In the genomic region with DNA sequence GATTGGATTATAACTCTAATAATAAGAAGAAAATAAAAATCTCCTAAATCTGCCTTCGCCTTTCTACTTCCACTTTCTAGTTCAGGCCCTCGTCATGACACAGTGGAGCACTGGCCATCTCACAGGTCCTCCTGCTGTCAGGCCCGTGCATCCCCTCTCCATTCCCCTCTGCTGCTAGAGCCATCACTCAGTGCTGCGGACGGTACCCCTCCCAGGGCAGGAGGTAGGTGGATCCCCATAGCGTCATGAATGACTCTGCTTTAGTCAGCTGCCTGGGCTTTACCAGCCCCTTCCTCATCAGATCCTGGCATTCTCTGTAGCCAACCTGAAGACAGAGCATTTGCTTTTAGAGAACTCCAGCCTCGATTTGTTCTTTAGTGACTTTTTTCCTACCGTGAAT, we compare ENCODE assay signal across 24 cellular contexts. TPM values are rescaled to one million over a fixed set of nuclear protein-coding genes. Genes with fewer than 3 reads are reported as not detected.
DNase-seq lines count a peak whose midpoint lies in the region; ATAC-seq, FAIRE-seq and TF ChIP-seq lines count a peak whose summit lies in the region.
"Had no signal": no experiment of that assay in that cellular context is flagged by ENCODE, and none has a peak within 500 bp of the region (broad histone marks: within the 10 kb centered on the region; RNA-seq: fewer than 3 reads in every experiment).

No MANE protein-coding gene starts in this region.

- no peaks in the 10 kb centered on the region for H3K9me3 Mint-ChIP-seq in T-helper 1 cell treated with Interleukin-12 subunit alpha and Interleukin-12 subunit beta and Interleukin-4 antibody, amounts not matched to agents 30 μg/mL and 1 μg/mL, for 36 hours
- no peaks in the 10 kb centered on the region for H3K9me3 Mint-ChIP-seq in activated naive CD4-positive, alpha-beta T cell treated with anti-CD3 and anti-CD28 coated beads, Interleukin-2, amount 50 U/mL, for 72 hours
- H3K9me3 Mint-ChIP-seq: stimulated activated naive CD8-positive, alpha-beta T cell treated with anti-CD3 and anti-CD28 coated beads, Interleukin-15, Interleukin-2, amounts not matched to agents 100 ng/mL and 50 ng/mL, for 24 hours had no signal

- H3K36me3 ChIP-seq in HepG2 (replicated peaks in 1 of 2; ENCODE audit: control insufficient read depth in 1 of 2, insufficient read depth in 2 of 2, low read length in 2 of 2) (no peaks in the 10 kb centered on the region), right lobe of liver (no peaks in the 10 kb centered on the region)
- H3K36me3 ChIP-seq: lower lobe of right lung, neural progenitor cell, prostate gland, tibial artery had no signal

- no peak for TF ChIP-seq RAD21 in HepG2 (CRISPR knock-in tag; IDR thresholded peaks at IDR 0.05)

- DNase-seq in T-helper 1 cell: no peak
- no peak for DNase-seq in HepG2 (ENCODE audit: low spot score)
- DNase-seq in right lobe of liver: no peak
- DNase-seq in activated naive CD4-positive, alpha-beta T cell treated with anti-CD3 and anti-CD28 coated beads, Interleukin-2, amount 50 U/mL, for 72 hours (ENCODE audit: low spot score in 2 of 2): peak in 1 of 2 donors; percentile 33
- DNase-seq in stimulated activated CD4-positive, alpha-beta T cell treated with anti-CD3 and anti-CD28 coated beads, Interleukin-4, amount 100 ng/mL, for 24 hours: peak; percentile 42
- DNase-seq: cortex of kidney, DMS79, kidney, lower lobe of right lung, NCI-H1092, NCI-H2029 treated with DMSO at 0.1 percent for 48 hours, NCI-H345, PC-9, SHP77 treated with DMSO at 0.1 percent for 48 hours, SW 1271, tibial artery had no signal

- H3K36me3 Mint-ChIP-seq in T-helper 1 cell treated with Interleukin-12 subunit alpha and Interleukin-12 subunit beta and Interleukin-4 antibody, amounts not matched to agents 30 μg/mL and 1 μg/mL, for 36 hours (ENCODE audit: low read depth): peaks cover 2% of the 10 kb centered on the region
- H3K36me3 Mint-ChIP-seq in activated naive CD4-positive, alpha-beta T cell treated with anti-CD3 and anti-CD28 coated beads, Interleukin-2, amount 50 U/mL, for 72 hours: no peaks in the 10 kb centered on the region
- H3K36me3 Mint-ChIP-seq: neural progenitor cell had no signal

- H3K9me3 ChIP-seq in HepG2 (ENCODE audit: low read length) (no peaks in the 10 kb centered on the region), right lobe of liver (no peaks in the 10 kb centered on the region)
- H3K9me3 ChIP-seq: lower lobe of right lung, prostate gland, tibial artery had no signal

- ATAC-seq in HepG2: no peak
- no peak for ATAC-seq in right lobe of liver
- peak; percentile 71 to 94 for ATAC-seq in activated naive CD4-positive, alpha-beta T cell treated with anti-CD3 and anti-CD28 coated beads, Interleukin-2, amount 50 U/mL, for 72 hours
- no peak for ATAC-seq in GM21381 (IDR thresholded peaks at IDR 0.05; ENCODE audit: unreplicated experiment)
- ATAC-seq in HG03432 (IDR thresholded peaks at IDR 0.05; ENCODE audit: unreplicated experiment): no peak
- ATAC-seq: lower lobe of right lung had no signal

- no TSS peak for BruUV-seq in HepG2 (replicated peaks; lab: Mats Ljungman, UMichigan)

- CTCF ChIA-PET in HepG2 (lab: Yijun Ruan, JAX; ENCODE audit: low intra/inter-chr PET ratio, low total read pairs): no interaction called here

- no peak overlapping the region for H2AFZ ChIP-seq in HepG2 (ENCODE audit: low read length)
- H2AFZ ChIP-seq: neural progenitor cell, PC-9 had no signal

- in situ Hi-C loops in HepG2 (cut with HindIII; ENCODE audit: extremely low pct_ligation_motif_present, low pct_unique_long_range_greater_than_20kb): no loop called here

- H3K27me3 ChIP-seq in HepG2 (ENCODE audit: control insufficient read depth in 1 of 2, insufficient read depth in 2 of 2, low read length in 2 of 2): 0 out of 5 replicates have a peak, but pooled peaks cover 0 to 2% of the 10 kb centered on the region in 2 experiments
- no peaks in the 10 kb centered on the region for H3K27me3 ChIP-seq in right lobe of liver
- H3K27me3 ChIP-seq: neural progenitor cell, tibial artery had no signal

- H3K4me2 ChIP-seq in HepG2 (ENCODE audit: low read depth, low read length): peak overlapping the region; percentile 46
- H3K4me2 ChIP-seq: neural progenitor cell, PC-9 had no signal

- intact Hi-C loops in HepG2 (cut with micrococcal nuclease; ENCODE audit: unreplicated experiment) (no loop called here), right lobe of liver (cut with DNase I) (no loop called here)

- H3K4me1 ChIP-seq in HepG2 (ENCODE audit: insufficient read depth, low read length): peaks cover 70% of the 10 kb centered on the region
- H3K4me1 ChIP-seq in right lobe of liver: no peaks in the 10 kb centered on the region
- H3K4me1 ChIP-seq: neural progenitor cell, prostate gland, tibial artery had no signal

- H3K4me1 Mint-ChIP-seq in T-helper 1 cell treated with Interleukin-12 subunit alpha and Interleukin-12 subunit beta and Interleukin-4 antibody, amounts not matched to agents 30 μg/mL and 1 μg/mL, for 36 hours (ENCODE audit: low read depth): peaks cover 45% of the 10 kb centered on the region

- WGBS in HepG2 (ENCODE audit: low lambda C conversion rate): 51% methylated on average over 8 of the region's 8 CpGs
- 74% methylated on average over 8 of the region's 8 CpGs for WGBS in right lobe of liver (ENCODE audit: insufficient coverage, low coverage, low lambda C conversion rate, missing lambda C conversion rate)

- no peak overlapping the region for H3K27ac ChIP-seq in HepG2 (ENCODE audit: extremely low read length, insufficient read depth, low read length)
- no peak overlapping the region for H3K27ac ChIP-seq in right lobe of liver
- H3K27ac ChIP-seq: 22Rv1, lower lobe of right lung, neural progenitor cell, PC-9, prostate gland, tibial artery had no signal

- H3K27me3 Mint-ChIP-seq in T-helper 1 cell treated with Interleukin-12 subunit alpha and Interleukin-12 subunit beta and Interleukin-4 antibody, amounts not matched to agents 30 μg/mL and 1 μg/mL, for 36 hours (ENCODE audit: low read depth): no peaks in the 10 kb centered on the region
- H3K27me3 Mint-ChIP-seq: stimulated activated naive CD8-positive, alpha-beta T cell treated with anti-CD3 and anti-CD28 coated beads, Interleukin-15, Interleukin-2, amounts not matched to agents 100 ng/mL and 50 ng/mL, for 24 hours had no signal

- FAIRE-seq in HepG2 (lab: Jason Lieb, UNC): no peak
- FAIRE-seq: endometrium, kidney had no signal

- POLR2A ChIA-PET in HepG2 (lab: Yijun Ruan, JAX): interaction anchor here (2.4 kb wide), 1 partner anchor 12 kb away, joined by 9 read pairs; a partner anchor contains a TSS

- TF ChIP-seq EP300 in HepG2 (IDR thresholded peaks at IDR 0.05; ENCODE audit: low read depth in 2 of 2, low read length in 2 of 2) (no peak), HepG2 (CRISPR knock-in tag; IDR thresholded peaks at IDR 0.05; ENCODE audit: borderline replicate concordance) (no peak)

- H4K20me1 ChIP-seq in HepG2 (ENCODE audit: insufficient read depth, low read length): no peaks in the 10 kb centered on the region

- H3K9ac ChIP-seq in HepG2 (ENCODE audit: insufficient read depth, low read depth, low read length): no peak overlapping the region
- H3K9ac ChIP-seq: neural progenitor cell had no signal

- H3K27ac Mint-ChIP-seq in T-helper 1 cell treated with Interleukin-12 subunit alpha and Interleukin-12 subunit beta and Interleukin-4 antibody, amounts not matched to agents 30 μg/mL and 1 μg/mL, for 36 hours: peak overlapping the region; percentile 86
- H3K27ac Mint-ChIP-seq in activated naive CD4-positive, alpha-beta T cell treated with anti-CD3 and anti-CD28 coated beads, Interleukin-2, amount 50 U/mL, for 72 hours: peak overlapping the region; percentile 6 to 86
- H3K27ac Mint-ChIP-seq: stimulated activated naive CD8-positive, alpha-beta T cell treated with anti-CD3 and anti-CD28 coated beads, Interleukin-15, Interleukin-2, amounts not matched to agents 100 ng/mL and 50 ng/mL, for 24 hours had no signal

- no peak for TF ChIP-seq POLR2A in HepG2 (IDR thresholded peaks at IDR 0.05; ENCODE audit: insufficient read depth in 1 of 2, low read depth in 2 of 2, low read length in 2 of 2)
- TF ChIP-seq POLR2A in right lobe of liver (IDR thresholded peaks at IDR 0.05): no peak

- H3K79me2 ChIP-seq in HepG2 (ENCODE audit: insufficient read depth, low read length): no peaks in the 10 kb centered on the region

- peak overlapping the region; percentile 66 for H3K4me3 Mint-ChIP-seq in T-helper 1 cell treated with Interleukin-12 subunit alpha and Interleukin-12 subunit beta and Interleukin-4 antibody, amounts not matched to agents 30 μg/mL and 1 μg/mL, for 36 hours
- H3K4me3 Mint-ChIP-seq: neural progenitor cell; stimulated activated naive CD8-positive, alpha-beta T cell treated with anti-CD3 and anti-CD28 coated beads, Interleukin-15, Interleukin-2, amounts not matched to agents 100 ng/mL and 50 ng/mL, for 24 hours had no signal

- H3K4me3 ChIP-seq in HepG2 (replicated peaks in 1 of 3; ENCODE audit: insufficient read depth in 1 of 3, low read depth in 2 of 3, low read length in 3 of 3): no peak overlapping the region
- H3K4me3 ChIP-seq in right lobe of liver: no peak overlapping the region
- H3K4me3 ChIP-seq: lower lobe of right lung, neural progenitor cell, PC-9, prostate gland, tibial artery had no signal

- no peak for TF ChIP-seq CTCF in HepG2 (CRISPR knock-in tag; IDR thresholded peaks at IDR 0.05)
- no peak for TF ChIP-seq CTCF in right lobe of liver (IDR thresholded peaks at IDR 0.05)

RNA-seq across cellular contexts. Expression of a gene that starts 12.0 kb away (rescaled TPM):
- total RNA-seq in HepG2 (2016; rRNA removed; fragmentation: Illumina TruSeq; extraction: Trizol) (36.5 and 65.6 TPM in 2 replicates), right lobe of liver (10 to 100 TPM; 10.3 to 25.4 (median 14.9) TPM)
- 7.1 and 8.4 TPM in 2 replicates for total RNA-seq in HepG2 (2016; cell fraction: cytosol; rRNA removed; fragmentation: Illumina TruSeq; extraction: Trizol; ENCODE audit: low read depth)
- 37.9 and 63.0 TPM in 2 replicates for total RNA-seq in HepG2 (2016; cell fraction: insoluble cytoplasmic fraction; rRNA removed; fragmentation: Illumina TruSeq; extraction: Trizol)
- 16.6 and 17.6 TPM in 2 replicates for total RNA-seq in HepG2 (2016; cell fraction: membrane; rRNA removed; fragmentation: Illumina TruSeq; extraction: Trizol)
- total RNA-seq in HepG2 (2016; cell fraction: nucleus; rRNA removed; fragmentation: Illumina TruSeq; extraction: Trizol): 20.8 and 22.0 TPM in 2 replicates
- 67.0 and 86.5 TPM in 2 replicates for polyA plus RNA-seq in HepG2 (2011; rRNA removed)
- polyA plus RNA-seq in HepG2 (2011; cell fraction: cytosol; rRNA removed): 20.9 and 33.3 TPM in 2 replicates
- 16.0 and 18.6 TPM in 2 replicates for polyA plus RNA-seq in HepG2 (2011; cell fraction: nucleus; rRNA removed)
- polyA plus RNA-seq in HepG2 (2012): 21.8 and 33.2 TPM in 2 replicates
- polyA plus RNA-seq in HepG2 (2016; cell fraction: cytosol; fragmentation: Illumina TruSeq; extraction: Trizol; ENCODE audit: low read depth): 6.7 and 8.2 TPM in 2 replicates
- polyA plus RNA-seq in HepG2 (2016; cell fraction: insoluble cytoplasmic fraction; fragmentation: Illumina TruSeq; extraction: Trizol; ENCODE audit: low read depth): 60.8 and 80.2 TPM in 2 replicates
- polyA plus RNA-seq in HepG2 (2016; cell fraction: membrane; fragmentation: Illumina TruSeq; extraction: Trizol; ENCODE audit: low read depth): 10.6 and 14.9 TPM in 2 replicates
- polyA plus RNA-seq in HepG2 (2016; cell fraction: nucleus; fragmentation: Illumina TruSeq; extraction: Trizol; ENCODE audit: insufficient read depth, low read depth): 31.6 and 37.5 TPM in 2 replicates
- polyA minus RNA-seq in HepG2 (2011; rRNA and poly(A)+ RNA removed; ENCODE audit: low replicate concordance): 69.8 and 75.0 TPM in 2 replicates
- polyA minus RNA-seq in HepG2 (2011; cell fraction: cytosol; rRNA and poly(A)+ RNA removed): 49.0 and 63.7 TPM in 2 replicates
- polyA minus RNA-seq in HepG2 (2011; cell fraction: nucleus; rRNA and poly(A)+ RNA removed): 44.1 and 46.9 TPM in 2 replicates
- 100 to 1,000 TPM in 1 of 2 donors, 10 to 100 TPM in 1; 88.6 to 129 TPM for total RNA-seq in activated naive CD4-positive, alpha-beta T cell treated with anti-CD3 and anti-CD28 coated beads, Interleukin-2, amount 50 U/mL, for 72 hours

RNA-seq across cellular contexts. Expression of a gene that starts 28.6 kb away (rescaled TPM):
- total RNA-seq in HepG2 (2016; rRNA removed; fragmentation: Illumina TruSeq; extraction: Trizol) (not detected in 2 replicates), right lobe of liver (1 to 10 TPM in 1 of 6 experiments, under 1 TPM in 5; 0.29 to 5.6 (median 0.41) TPM)
- not detected in 2 replicates for total RNA-seq in HepG2 (2016; cell fraction: cytosol; rRNA removed; fragmentation: Illumina TruSeq; extraction: Trizol; ENCODE audit: low read depth)
- total RNA-seq in HepG2 (2016; cell fraction: insoluble cytoplasmic fraction; rRNA removed; fragmentation: Illumina TruSeq; extraction: Trizol): not detected in 2 replicates
- total RNA-seq in HepG2 (2016; cell fraction: membrane; rRNA removed; fragmentation: Illumina TruSeq; extraction: Trizol): not detected in 2 replicates
- total RNA-seq in HepG2 (2016; cell fraction: nucleus; rRNA removed; fragmentation: Illumina TruSeq; extraction: Trizol): not detected in 2 replicates
- polyA plus RNA-seq in HepG2 (2011; rRNA removed): 0.13 TPM in 1 of 2 replicates, not detected in the other
- polyA plus RNA-seq in HepG2 (2011; cell fraction: cytosol; rRNA removed): 0.08 and 0.10 TPM in 2 replicates
- polyA plus RNA-seq in HepG2 (2011; cell fraction: nucleus; rRNA removed): not detected in 2 replicates
- not detected in 2 replicates for polyA plus RNA-seq in HepG2 (2012)
- polyA plus RNA-seq in HepG2 (2016; cell fraction: cytosol; fragmentation: Illumina TruSeq; extraction: Trizol; ENCODE audit: low read depth): not detected in 2 replicates
- polyA plus RNA-seq in HepG2 (2016; cell fraction: insoluble cytoplasmic fraction; fragmentation: Illumina TruSeq; extraction: Trizol; ENCODE audit: low read depth): not detected in 2 replicates
- polyA plus RNA-seq in HepG2 (2016; cell fraction: membrane; fragmentation: Illumina TruSeq; extraction: Trizol; ENCODE audit: low read depth): not detected in 2 replicates
- not detected in 2 replicates for polyA plus RNA-seq in HepG2 (2016; cell fraction: nucleus; fragmentation: Illumina TruSeq; extraction: Trizol; ENCODE audit: insufficient read depth, low read depth)
- not detected in 2 replicates for polyA minus RNA-seq in HepG2 (2011; rRNA and poly(A)+ RNA removed; ENCODE audit: low replicate concordance)
- polyA minus RNA-seq in HepG2 (2011; cell fraction: cytosol; rRNA and poly(A)+ RNA removed): not detected in 2 replicates
- polyA minus RNA-seq in HepG2 (2011; cell fraction: nucleus; rRNA and poly(A)+ RNA removed): not detected in 2 replicates
- total RNA-seq in activated naive CD4-positive, alpha-beta T cell treated with anti-CD3 and anti-CD28 coated beads, Interleukin-2, amount 50 U/mL, for 72 hours: under 1 TPM; 0.30 to 0.54 TPM

Comparison
In these comparisons a context has a peak if more than half of its experiments do, and no peak if none do; other contexts are left out.
1. ATAC-seq: peak in activated naive CD4-positive, alpha-beta T cell treated with anti-CD3 and anti-CD28 coated beads, Interleukin-2, amount 50 U/mL, for 72 hours (2 of 2); none in HepG2 (single experiment), right lobe of liver (0 of 4), GM21381 (single experiment) and HG03432 (single experiment).